Comparison of ENCODE assay signal across 17 cellular contexts in genomic region chr1:8745749-8746390, GRCh38.
"Had no signal": no experiment of that assay in that cellular context is flagged by ENCODE, and none has a peak within 500 bp of the region (broad histone marks: within the 10 kb centered on the region; RNA-seq: fewer than 3 reads in every experiment).

No MANE protein-coding gene starts in this region.

- H3K27me3 ChIP-seq: right atrium auricular region, stomach had no signal

- H3K4me3 ChIP-seq: right atrium auricular region, skin epidermis, stomach, thoracic aorta had no signal

- ATAC-seq: left colon; naive thymus-derived CD4-positive, alpha-beta T cell had no signal

- DNase-seq: activated CD4-positive, alpha-beta T cell treated with anti-CD3 and anti-CD28 coated beads, Interleukin-2, amount 50 U/mL, for 48 hours; activated gamma-delta T cell treated with Interleukin-2 at 50 U/mL for 16 hours; activated naive CD8-positive, alpha-beta T cell treated with anti-CD3 and anti-CD28 coated beads for 36 hours; activated T-cell treated with anti-CD3 and anti-CD28 coated beads, Interleukin-2, amount 50 U/mL, for 4 hours; anterior cingulate cortex; endodermal cell; erythroblast; hippocampal formation; left colon; naive thymus-derived CD4-positive, alpha-beta T cell; nucleus accumbens; stimulated activated CD4-positive, alpha-beta T cell treated with anti-CD3 and anti-CD28 coated beads, Interleukin-4, amount 100 ng/mL, for 4 hours; stomach had no signal

- H3K9me3 ChIP-seq: right atrium auricular region, stomach, thoracic aorta had no signal

- FAIRE-seq: bronchial epithelial cell had no signal

- H3K27ac ChIP-seq: right atrium auricular region, skin epidermis, stomach, thoracic aorta had no signal

- H3K36me3 ChIP-seq: right atrium auricular region, stomach, thoracic aorta had no signal
